28 cellular contexts compared by ENCODE assay signal in the genomic region with DNA sequence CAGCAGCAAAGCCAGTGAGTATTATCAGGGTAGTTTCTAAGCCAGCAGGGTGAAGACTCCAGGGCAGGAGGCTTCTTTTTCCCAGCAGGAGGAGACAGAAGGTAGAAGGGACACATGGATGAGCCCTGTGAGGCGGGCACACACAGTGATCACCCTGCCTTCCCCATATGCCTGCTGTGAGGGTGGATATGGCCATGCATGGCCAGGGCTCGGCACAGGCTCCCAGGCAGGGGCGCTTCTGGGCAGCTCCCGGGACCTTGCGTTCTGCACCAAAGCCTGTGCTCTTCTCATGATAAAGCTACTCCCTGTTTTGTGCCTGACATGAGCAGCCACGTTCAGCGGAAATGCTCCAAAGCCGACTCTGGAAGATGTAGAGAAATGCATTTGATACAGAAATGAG.
"Had no signal": no experiment of that assay in that cellular context is flagged by ENCODE, and none has a peak within 500 bp of the region (broad histone marks: within the 10 kb centered on the region; RNA-seq: fewer than 3 reads in every experiment).

No MANE protein-coding gene starts in this region.

- H3K27me3 ChIP-seq: colonic mucosa, esophagus muscularis mucosa, foreskin keratinocyte, gastrocnemius medialis, gastroesophageal sphincter had no signal

- H3K4me3 ChIP-seq: colonic mucosa, coronary artery, dorsolateral prefrontal cortex, esophagus muscularis mucosa, esophagus squamous epithelium, gastrocnemius medialis, gastroesophageal sphincter, heart left ventricle, heart right ventricle, hepatocyte had no signal

- ATAC-seq: effector memory CD8-positive, alpha-beta T cell; esophagus mucosa; foreskin keratinocyte; gastrocnemius medialis; gastroesophageal sphincter; heart left ventricle; heart right ventricle had no signal

- DNase-seq: colonic mucosa; cortex of kidney; dermis blood vessel endothelial cell; dorsolateral prefrontal cortex; effector CD4-positive, alpha-beta T cell; effector CD8-positive, alpha-beta T cell; effector memory CD4-positive, alpha-beta T cell; effector memory CD8-positive, alpha-beta T cell; endodermal cell; erythroblast; esophagus squamous epithelium; foreskin fibroblast; foreskin keratinocyte; foreskin melanocyte; gastrocnemius medialis; glutamatergic neuron; head of caudate nucleus; heart left ventricle; heart right ventricle had no signal

- H3K4me2 ChIP-seq: hepatocyte had no signal

- H2AFZ ChIP-seq: hepatocyte had no signal

- H3K4me1 ChIP-seq: colonic mucosa, esophagus muscularis mucosa, esophagus squamous epithelium, foreskin keratinocyte, gastrocnemius medialis, gastroesophageal sphincter, heart left ventricle, heart right ventricle had no signal

- FAIRE-seq: endometrium, endothelial cell of umbilical vein, frontal cortex had no signal

- H3K79me2 ChIP-seq: hepatocyte had no signal

- H3K27ac ChIP-seq: colonic mucosa, coronary artery, dorsolateral prefrontal cortex, epithelial cell of prostate, esophagus muscularis mucosa, esophagus squamous epithelium, foreskin keratinocyte, gastrocnemius medialis, gastroesophageal sphincter, heart left ventricle, heart right ventricle, hepatocyte had no signal

- H3K36me3 ChIP-seq: colonic mucosa, esophagus muscularis mucosa, esophagus squamous epithelium, gastrocnemius medialis, gastroesophageal sphincter, heart left ventricle, heart right ventricle had no signal

- H3K9me3 ChIP-seq: colonic mucosa, esophagus muscularis mucosa, esophagus squamous epithelium, gastrocnemius medialis, gastroesophageal sphincter, heart left ventricle, heart right ventricle had no signal
